15 cellular contexts compared by ENCODE assay signal in the genomic region with DNA sequence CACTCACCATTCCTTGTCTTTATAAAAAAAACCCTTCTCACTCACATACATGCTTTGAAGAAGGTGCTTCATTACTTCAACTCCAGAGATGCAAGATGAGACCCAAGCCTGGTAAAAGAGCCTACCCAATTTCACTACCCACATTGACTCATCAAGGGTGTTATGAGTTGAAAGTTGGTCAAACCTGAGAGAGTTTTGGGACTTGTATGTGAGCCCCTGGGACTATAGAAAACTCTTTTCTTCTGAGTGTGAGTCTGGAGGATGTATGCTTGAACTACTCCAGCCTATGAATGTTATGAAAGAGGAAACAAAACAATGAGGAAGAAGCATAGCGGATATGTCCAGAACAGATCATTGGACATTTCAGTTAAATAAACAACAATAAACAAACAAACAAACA.
DNase-seq lines count a peak whose midpoint lies in the region; ATAC-seq and TF ChIP-seq lines count a peak whose summit lies in the region.
"Had no signal": no experiment of that assay in that cellular context is flagged by ENCODE, and none has a peak within 500 bp of the region (broad histone marks: within the 10 kb centered on the region; RNA-seq: fewer than 3 reads in every experiment).

No MANE protein-coding gene starts in this region.

- CTCF ChIA-PET in activated CD8-positive, alpha-beta T cell treated with anti-CD3 and anti-CD28 coated beads for 36 hours (lab: Charles Lee) = no interaction called here
- CTCF ChIA-PET in activated CD8-positive, alpha-beta T cell treated with anti-CD3 and anti-CD28 coated beads, Interleukin-2, amount 10 ng/mL, durations not matched to agents 7 days and 5 days (lab: Charles Lee) = no interaction called here
- CTCF ChIA-PET in MCF 10A (lab: Yijun Ruan, JAX) = no interaction called here

- H3K4me3 ChIP-seq in osteoblast (ENCODE audit: insufficient read depth, low read length) = no peak overlapping the region
- H3K4me3 ChIP-seq: stomach had no signal

- no peak for TF ChIP-seq CTCF in activated CD8-positive, alpha-beta T cell treated with anti-CD3 and anti-CD28 coated beads for 36 hours (IDR thresholded peaks at IDR 0.05)
- TF ChIP-seq CTCF in glutamatergic neuron (IDR thresholded peaks at IDR 0.05; ENCODE audit: partially characterized antibody, unreplicated experiment) (no peak), MCF 10A (IDR thresholded peaks at IDR 0.05; ENCODE audit: unreplicated experiment) (no peak), osteoblast (IDR thresholded peaks at IDR 0.05; ENCODE audit: extremely low read depth, low read depth, low read length) (no peak)

- H3K9me3 Mint-ChIP-seq in activated CD8-positive, alpha-beta T cell treated with anti-CD3 and anti-CD28 coated beads for 36 hours = peaks cover under 1% of the 10 kb centered on the region
- H3K9me3 Mint-ChIP-seq in activated CD8-positive, alpha-beta T cell treated with anti-CD3 and anti-CD28 coated beads, Interleukin-2, amount 10 ng/mL, durations not matched to agents 7 days and 5 days (ENCODE audit: insufficient read depth) = peaks cover 4% of the 10 kb centered on the region
- H3K9me3 Mint-ChIP-seq in stimulated activated memory B cell treated with anti-CD40 and anti-IgM and Interleukin-4, amounts not matched to agents 10 μg/mL and 1 μg/mL and 100 μg/mL, for 72 hours = peaks cover 6% of the 10 kb centered on the region
- H3K9me3 Mint-ChIP-seq in glutamatergic neuron (ENCODE audit: unreplicated experiment) (no peaks in the 10 kb centered on the region), MCF 10A (ENCODE audit: unreplicated experiment) (no peaks in the 10 kb centered on the region)

- peak; percentile 79 for ATAC-seq in activated CD8-positive, alpha-beta T cell treated with anti-CD3 and anti-CD28 coated beads for 36 hours
- no peak for ATAC-seq in activated CD8-positive, alpha-beta T cell treated with anti-CD3 and anti-CD28 coated beads, Interleukin-2, amount 10 ng/mL, durations not matched to agents 7 days and 5 days
- peak; percentile 96 for ATAC-seq in GM21619 (IDR thresholded peaks at IDR 0.05; ENCODE audit: unreplicated experiment)
- ATAC-seq in HG03135 (IDR thresholded peaks at IDR 0.05; ENCODE audit: unreplicated experiment) = peak; percentile 86
- ATAC-seq in stimulated activated memory B cell treated with anti-CD40 and anti-IgM and Interleukin-4, amounts not matched to agents 10 μg/mL and 1 μg/mL and 100 μg/mL, for 72 hours = peak; percentile 97
- ATAC-seq: esophagus mucosa had no signal

- no peaks in the 10 kb centered on the region for H3K79me2 ChIP-seq in osteoblast (ENCODE audit: insufficient read depth, low read length)

- H3K27ac ChIP-seq in osteoblast (ENCODE audit: low read depth, low read length) = no peak overlapping the region
- H3K27ac ChIP-seq: stomach had no signal

- H2AFZ ChIP-seq in osteoblast (ENCODE audit: low read length) = no peak overlapping the region

- peaks cover 17% of the 10 kb centered on the region for H3K36me3 Mint-ChIP-seq in activated CD8-positive, alpha-beta T cell treated with anti-CD3 and anti-CD28 coated beads for 36 hours (ENCODE audit: low read depth)
- H3K36me3 Mint-ChIP-seq in activated CD8-positive, alpha-beta T cell treated with anti-CD3 and anti-CD28 coated beads, Interleukin-2, amount 10 ng/mL, durations not matched to agents 7 days and 5 days (ENCODE audit: low read depth) = peaks cover 19% of the 10 kb centered on the region
- H3K36me3 Mint-ChIP-seq in stimulated activated memory B cell treated with anti-CD40 and anti-IgM and Interleukin-4, amounts not matched to agents 10 μg/mL and 1 μg/mL and 100 μg/mL, for 72 hours = no peaks in the 10 kb centered on the region
- H3K36me3 Mint-ChIP-seq in glutamatergic neuron (ENCODE audit: unreplicated experiment) = no peaks in the 10 kb centered on the region
- no peaks in the 10 kb centered on the region for H3K36me3 Mint-ChIP-seq in MCF 10A (ENCODE audit: insufficient read depth, unreplicated experiment)

- DNase-seq in activated CD8-positive, alpha-beta T cell treated with anti-CD3 and anti-CD28 coated beads for 36 hours = no peak
- DNase-seq in activated CD8-positive, alpha-beta T cell treated with anti-CD3 and anti-CD28 coated beads, Interleukin-2, amount 10 ng/mL, durations not matched to agents 7 days and 5 days = no peak
- DNase-seq in glutamatergic neuron (no peak), MCF 10A (ENCODE audit: unreplicated experiment) (no peak), osteoblast (ENCODE audit: insufficient read length, low spot score, missing footprints) (no peak)
- DNase-seq: activated naive CD4-positive, alpha-beta T cell treated with Interleukin-2 at 50 U/mL for 16 hours; central memory CD4-positive, alpha-beta T cell; MV-4-11; NCI-H524 treated with DMSO at 0.1 percent for 48 hours; stimulated activated CD4-positive, alpha-beta T cell treated with anti-CD3 and anti-CD28 coated beads, Interleukin-1b, Interleukin-23, amount 100 ng/mL, for 48 hours; stomach had no signal

- BruUV-seq in MCF 10A (replicated peaks; lab: Mats Ljungman, UMichigan) = no TSS peak

- H3K4me3 Mint-ChIP-seq in activated CD8-positive, alpha-beta T cell treated with anti-CD3 and anti-CD28 coated beads for 36 hours = no peak overlapping the region
- no peak overlapping the region for H3K4me3 Mint-ChIP-seq in activated CD8-positive, alpha-beta T cell treated with anti-CD3 and anti-CD28 coated beads, Interleukin-2, amount 10 ng/mL, durations not matched to agents 7 days and 5 days
- no peak overlapping the region for H3K4me3 Mint-ChIP-seq in stimulated activated memory B cell treated with anti-CD40 and anti-IgM and Interleukin-4, amounts not matched to agents 10 μg/mL and 1 μg/mL and 100 μg/mL, for 72 hours
- H3K4me3 Mint-ChIP-seq in glutamatergic neuron (ENCODE audit: unreplicated experiment) (no peak overlapping the region), MCF 10A (ENCODE audit: unreplicated experiment) (no peak overlapping the region)

- no peaks in the 10 kb centered on the region for H3K27me3 ChIP-seq in osteoblast (ENCODE audit: insufficient read depth, low read length)
- H3K27me3 ChIP-seq: stomach had no signal

- intact Hi-C loops in activated CD8-positive, alpha-beta T cell treated with anti-CD3 and anti-CD28 coated beads for 36 hours (cut with micrococcal nuclease) = no loop called here
- intact Hi-C loops in MCF 10A (cut with micrococcal nuclease) = no loop called here

- H3K27ac Mint-ChIP-seq in activated CD8-positive, alpha-beta T cell treated with anti-CD3 and anti-CD28 coated beads for 36 hours = no peak overlapping the region
- no peak overlapping the region for H3K27ac Mint-ChIP-seq in activated CD8-positive, alpha-beta T cell treated with anti-CD3 and anti-CD28 coated beads, Interleukin-2, amount 10 ng/mL, durations not matched to agents 7 days and 5 days
- H3K27ac Mint-ChIP-seq in stimulated activated memory B cell treated with anti-CD40 and anti-IgM and Interleukin-4, amounts not matched to agents 10 μg/mL and 1 μg/mL and 100 μg/mL, for 72 hours = no peak overlapping the region
- no peak overlapping the region for H3K27ac Mint-ChIP-seq in glutamatergic neuron (ENCODE audit: unreplicated experiment)
- H3K27ac Mint-ChIP-seq in MCF 10A (ENCODE audit: low read depth, unreplicated experiment) = no peak overlapping the region

- H3K4me2 ChIP-seq in osteoblast (ENCODE audit: insufficient read depth, low read length) = no peak overlapping the region

- no peaks in the 10 kb centered on the region for H3K9me3 ChIP-seq in osteoblast (ENCODE audit: low read depth, low read length)
- H3K9me3 ChIP-seq: stomach had no signal

- POLR2A ChIA-PET in activated CD8-positive, alpha-beta T cell treated with anti-CD3 and anti-CD28 coated beads for 36 hours (lab: Charles Lee) = no interaction called here
- POLR2A ChIA-PET in activated CD8-positive, alpha-beta T cell treated with anti-CD3 and anti-CD28 coated beads, Interleukin-2, amount 10 ng/mL, durations not matched to agents 7 days and 5 days (lab: Charles Lee) = no interaction called here
- POLR2A ChIA-PET in MCF 10A (lab: Yijun Ruan, JAX) = no interaction called here

- H4K20me1 ChIP-seq in osteoblast (ENCODE audit: insufficient read depth, low read length) = no peaks in the 10 kb centered on the region

- H3K27me3 Mint-ChIP-seq in activated CD8-positive, alpha-beta T cell treated with anti-CD3 and anti-CD28 coated beads for 36 hours = no peaks in the 10 kb centered on the region
- H3K27me3 Mint-ChIP-seq in activated CD8-positive, alpha-beta T cell treated with anti-CD3 and anti-CD28 coated beads, Interleukin-2, amount 10 ng/mL, durations not matched to agents 7 days and 5 days (ENCODE audit: low read depth) = no peaks in the 10 kb centered on the region
- H3K27me3 Mint-ChIP-seq in stimulated activated memory B cell treated with anti-CD40 and anti-IgM and Interleukin-4, amounts not matched to agents 10 μg/mL and 1 μg/mL and 100 μg/mL, for 72 hours = no peaks in the 10 kb centered on the region
- H3K27me3 Mint-ChIP-seq in glutamatergic neuron (ENCODE audit: unreplicated experiment) = peaks cover 2% of the 10 kb centered on the region
- H3K27me3 Mint-ChIP-seq in MCF 10A (ENCODE audit: insufficient read depth, unreplicated experiment) = peaks cover 12% of the 10 kb centered on the region

- H3K4me1 Mint-ChIP-seq in activated CD8-positive, alpha-beta T cell treated with anti-CD3 and anti-CD28 coated beads for 36 hours (ENCODE audit: low read depth) = peaks cover 13% of the 10 kb centered on the region
- H3K4me1 Mint-ChIP-seq in activated CD8-positive, alpha-beta T cell treated with anti-CD3 and anti-CD28 coated beads, Interleukin-2, amount 10 ng/mL, durations not matched to agents 7 days and 5 days (ENCODE audit: low read depth) = peaks cover 9% of the 10 kb centered on the region
- H3K4me1 Mint-ChIP-seq in stimulated activated memory B cell treated with anti-CD40 and anti-IgM and Interleukin-4, amounts not matched to agents 10 μg/mL and 1 μg/mL and 100 μg/mL, for 72 hours = peaks cover 38% of the 10 kb centered on the region
- H3K4me1 Mint-ChIP-seq in glutamatergic neuron (ENCODE audit: low read depth, unreplicated experiment) = peaks cover 11% of the 10 kb centered on the region
- no peaks in the 10 kb centered on the region for H3K4me1 Mint-ChIP-seq in MCF 10A (ENCODE audit: insufficient read depth, unreplicated experiment)

- H3K36me3 ChIP-seq in osteoblast (ENCODE audit: insufficient read depth, low read length) = no peaks in the 10 kb centered on the region
- H3K36me3 ChIP-seq: stomach had no signal

- no peaks in the 10 kb centered on the region for H3K4me1 ChIP-seq in osteoblast (ENCODE audit: insufficient read depth, low read length)
- H3K4me1 ChIP-seq: stomach had no signal
